ENCODE assay signal across 8 cellular contexts in the genomic region with DNA sequence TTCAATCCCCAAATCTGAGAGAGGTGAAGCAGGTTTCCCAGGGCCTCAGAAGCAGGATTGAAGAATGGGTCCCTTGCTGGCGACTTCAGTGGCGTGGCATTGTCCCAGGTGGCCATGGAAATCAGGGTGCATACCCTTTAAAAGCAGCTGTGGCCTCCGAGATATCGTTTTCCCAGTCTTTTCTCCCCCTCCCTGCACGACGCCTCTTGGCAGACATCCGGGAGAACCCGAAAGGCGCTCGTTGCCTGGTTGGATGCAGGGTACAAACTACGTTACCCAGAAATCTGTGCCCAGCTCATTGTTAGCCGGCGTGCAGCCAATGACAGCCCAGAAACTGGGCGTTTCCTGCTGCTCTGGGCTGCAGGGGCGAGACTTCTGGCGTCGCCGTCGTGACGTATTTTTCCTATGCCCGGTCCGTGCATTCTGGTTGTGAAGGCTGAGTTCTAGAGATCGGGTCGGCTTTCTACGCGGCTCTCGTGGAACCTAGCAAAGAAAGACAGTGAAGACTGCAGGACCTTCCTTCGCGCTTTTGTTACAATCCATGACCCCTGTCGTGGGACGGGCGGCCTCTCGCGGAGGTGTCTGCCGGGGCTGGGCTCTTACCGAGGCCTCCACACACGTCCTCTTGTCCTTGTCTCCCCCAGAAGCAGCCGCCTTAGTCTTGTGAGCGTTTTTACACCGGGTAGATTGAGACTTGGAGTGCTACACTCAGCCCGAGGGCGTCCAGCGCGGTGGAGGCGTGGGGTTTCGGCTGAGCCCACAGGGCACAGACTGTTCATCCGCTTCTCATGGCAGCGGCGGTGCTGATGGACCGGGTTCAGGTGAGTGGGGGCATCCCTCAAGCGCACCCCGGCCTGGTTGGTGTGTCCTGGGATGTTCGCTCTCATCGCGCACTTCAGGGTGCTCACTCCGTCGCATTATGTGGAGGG. TPM values are rescaled to one million over a fixed set of nuclear protein-coding genes. Genes with fewer than 3 reads are reported as not detected.
A peak's percentile ranks its signal among the peaks of the same experiment; 100 is the strongest.
DNase-seq lines count a peak whose midpoint lies in the region; ATAC-seq and TF ChIP-seq lines count a peak whose summit lies in the region.

Gene ZNF304, plus strand, starts transcription at position 395 of the 929 bp plus-strand sequence. Its CDS starts 394 bp downstream, at position 789.

- DNase-seq in GM13977 (ENCODE audit: low spot score) (peak; percentile 91), NCI-H146 (lab: John Stamatoyannopoulos, UW) (peak; percentile 95), T-helper 22 cell (ENCODE audit: low read depth) (peak; percentile 66), astrocyte of the cerebellum (ENCODE audit: low read depth) (peak; percentile 90), hippocampal formation (lab: John Stamatoyannopoulos, UW) (peak; percentile 93 to 96), renal cortical epithelial cell (ENCODE audit: low read depth) (peak; percentile 90), HT-29 (ENCODE audit: low spot score) (no peak)

- ATAC-seq in HG02840 (IDR thresholded peaks at IDR 0.05; ENCODE audit: low FRiP score, unreplicated experiment), result peak; percentile 95

- peak within 1 kb of the TSS; percentile 71 for H3K4me3 ChIP-seq in astrocyte of the cerebellum (ENCODE audit: low read depth, low read length)

- TF ChIP-seq CTCF in GM13977 (IDR thresholded peaks at IDR 0.05; ENCODE audit: extremely low read depth, insufficient read depth, missing control alignments) (no peak), astrocyte of the cerebellum (IDR thresholded peaks at IDR 0.05; ENCODE audit: low read depth, low read length, missing control alignments) (no peak)

- in situ Hi-C loops in GM13977 (cut with MboI; ENCODE audit: low pct_unique_long_range_greater_than_20kb, low sequenced_read_pairs, unreplicated experiment), result no loop called here
- in situ Hi-C loops in astrocyte of the cerebellum (cut with HindIII; ENCODE audit: low sequenced_read_pairs), result no loop called here

RNA-seq across cellular contexts. Expression of gene ZNF304, which starts in this region (rescaled TPM):
- total RNA-seq in renal cortical epithelial cell, result 12.2 and 13.5 TPM in 2 replicates
- not detected in 2 replicates for total RNA-seq in HT-29 (2014; rRNA removed; shearing (Covaris generic))

Comparison
In these comparisons a context has a peak if more than half of its experiments do, and no peak if none do; other contexts are left out.
1. RNA of gene ZNF304 (total RNA-seq): 12.2 to 13.5 TPM in renal cortical epithelial cell; not detected in HT-29; every median in the first group is over 10 times any median in the second.